ENCODE assay signal across 1 cellular context in the genomic region with DNA sequence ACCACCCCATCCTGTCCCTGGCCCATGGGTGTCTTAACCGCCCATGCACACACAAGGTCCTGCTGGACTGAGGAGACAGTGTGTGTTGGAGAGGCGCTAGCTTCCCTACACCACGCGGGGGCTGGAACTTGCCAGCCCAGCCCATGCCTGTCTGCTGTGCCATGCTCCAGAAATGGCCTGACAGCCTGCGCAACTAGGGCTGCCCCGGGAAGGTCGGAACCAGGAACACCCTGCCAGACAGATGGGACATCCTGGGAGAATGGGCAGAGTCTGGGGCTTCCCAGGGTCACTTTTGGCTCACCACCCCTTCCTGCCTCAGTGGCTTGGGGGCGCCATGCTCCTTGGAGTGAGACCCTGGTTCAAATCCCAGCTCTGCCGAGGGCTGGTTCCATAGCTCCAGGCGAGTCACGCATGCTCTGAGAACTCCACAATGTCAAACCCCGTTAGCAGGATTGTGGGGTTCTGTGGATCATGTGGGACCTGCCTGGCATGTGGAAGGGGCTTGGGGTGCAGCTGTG.
TF ChIP-seq lines count a peak whose summit lies in the region.

No MANE protein-coding gene starts in this region.

TF ChIP-seq in HEK293, 187 proteins besides CTCF, POLR2A, EP300 and RAD21 (continued from another document):
- TF ChIP-seq, protein P1, sequence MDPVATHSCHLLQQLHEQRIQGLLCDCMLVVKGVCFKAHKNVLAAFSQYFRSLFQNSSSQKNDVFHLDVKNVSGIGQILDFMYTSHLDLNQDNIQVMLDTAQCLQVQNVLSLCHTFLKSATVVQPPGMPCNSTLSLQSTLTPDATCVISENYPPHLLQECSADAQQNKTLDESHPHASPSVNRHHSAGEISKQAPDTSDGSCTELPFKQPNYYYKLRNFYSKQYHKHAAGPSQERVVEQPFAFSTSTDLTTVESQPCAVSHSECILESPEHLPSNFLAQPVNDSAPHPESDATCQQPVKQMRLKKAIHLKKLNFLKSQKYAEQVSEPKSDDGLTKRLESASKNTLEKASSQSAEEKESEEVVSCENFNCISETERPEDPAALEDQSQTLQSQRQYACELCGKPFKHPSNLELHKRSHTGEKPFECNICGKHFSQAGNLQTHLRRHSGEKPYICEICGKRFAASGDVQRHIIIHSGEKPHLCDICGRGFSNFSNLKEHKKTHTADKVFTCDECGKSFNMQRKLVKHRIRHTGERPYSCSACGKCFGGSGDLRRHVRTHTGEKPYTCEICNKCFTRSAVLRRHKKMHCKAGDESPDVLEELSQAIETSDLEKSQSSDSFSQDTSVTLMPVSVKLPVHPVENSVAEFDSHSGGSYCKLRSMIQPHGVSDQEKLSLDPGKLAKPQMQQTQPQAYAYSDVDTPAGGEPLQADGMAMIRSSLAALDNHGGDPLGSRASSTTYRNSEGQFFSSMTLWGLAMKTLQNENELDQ (tag by site-specific recombination; IDR thresholded peaks at IDR 0.05; ENCODE audit: low read depth): no peak
- TF ChIP-seq ZNF837 (tag by site-specific recombination; IDR thresholded peaks at IDR 0.05) (no peak), MEIS1 (CRISPR knock-in tag; IDR thresholded peaks at IDR 0.05; ENCODE audit: borderline replicate concordance) (no peak), ZNF623 (tag by site-specific recombination; IDR thresholded peaks at IDR 0.05) (no peak), ZNF558 (tag by site-specific recombination; IDR thresholded peaks at IDR 0.05) (no peak), SALL2 (tag by site-specific recombination; IDR thresholded peaks at IDR 0.05; ENCODE audit: borderline replicate concordance) (no peak), SP3 (tag by site-specific recombination; IDR thresholded peaks at IDR 0.05) (no peak), ZNF791 (tag by site-specific recombination; IDR thresholded peaks at IDR 0.05) (no peak), ZNF175 (tag by site-specific recombination; IDR thresholded peaks at IDR 0.05) (no peak), SCRT1 (tag by site-specific recombination; IDR thresholded peaks at IDR 0.05; ENCODE audit: borderline replicate concordance) (no peak), ZNF274 (IDR thresholded peaks at IDR 0.05; ENCODE audit: low read length) (no peak), ZNF274 (tag by site-specific recombination; IDR thresholded peaks at IDR 0.05; ENCODE audit: borderline replicate concordance) (no peak), HOXA7 (CRISPR knock-in tag; IDR thresholded peaks at IDR 0.05; ENCODE audit: borderline replicate concordance) (no peak), ZNF621 (tag by site-specific recombination; IDR thresholded peaks at IDR 0.05) (no peak)
- TF ChIP-seq, protein P2, sequence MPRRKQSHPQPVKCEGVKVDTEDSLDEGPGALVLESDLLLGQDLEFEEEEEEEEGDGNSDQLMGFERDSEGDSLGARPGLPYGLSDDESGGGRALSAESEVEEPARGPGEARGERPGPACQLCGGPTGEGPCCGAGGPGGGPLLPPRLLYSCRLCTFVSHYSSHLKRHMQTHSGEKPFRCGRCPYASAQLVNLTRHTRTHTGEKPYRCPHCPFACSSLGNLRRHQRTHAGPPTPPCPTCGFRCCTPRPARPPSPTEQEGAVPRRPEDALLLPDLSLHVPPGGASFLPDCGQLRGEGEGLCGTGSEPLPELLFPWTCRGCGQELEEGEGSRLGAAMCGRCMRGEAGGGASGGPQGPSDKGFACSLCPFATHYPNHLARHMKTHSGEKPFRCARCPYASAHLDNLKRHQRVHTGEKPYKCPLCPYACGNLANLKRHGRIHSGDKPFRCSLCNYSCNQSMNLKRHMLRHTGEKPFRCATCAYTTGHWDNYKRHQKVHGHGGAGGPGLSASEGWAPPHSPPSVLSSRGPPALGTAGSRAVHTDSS (tag by site-specific recombination; IDR thresholded peaks at IDR 0.05): no peak
- TF ChIP-seq, protein P3, sequence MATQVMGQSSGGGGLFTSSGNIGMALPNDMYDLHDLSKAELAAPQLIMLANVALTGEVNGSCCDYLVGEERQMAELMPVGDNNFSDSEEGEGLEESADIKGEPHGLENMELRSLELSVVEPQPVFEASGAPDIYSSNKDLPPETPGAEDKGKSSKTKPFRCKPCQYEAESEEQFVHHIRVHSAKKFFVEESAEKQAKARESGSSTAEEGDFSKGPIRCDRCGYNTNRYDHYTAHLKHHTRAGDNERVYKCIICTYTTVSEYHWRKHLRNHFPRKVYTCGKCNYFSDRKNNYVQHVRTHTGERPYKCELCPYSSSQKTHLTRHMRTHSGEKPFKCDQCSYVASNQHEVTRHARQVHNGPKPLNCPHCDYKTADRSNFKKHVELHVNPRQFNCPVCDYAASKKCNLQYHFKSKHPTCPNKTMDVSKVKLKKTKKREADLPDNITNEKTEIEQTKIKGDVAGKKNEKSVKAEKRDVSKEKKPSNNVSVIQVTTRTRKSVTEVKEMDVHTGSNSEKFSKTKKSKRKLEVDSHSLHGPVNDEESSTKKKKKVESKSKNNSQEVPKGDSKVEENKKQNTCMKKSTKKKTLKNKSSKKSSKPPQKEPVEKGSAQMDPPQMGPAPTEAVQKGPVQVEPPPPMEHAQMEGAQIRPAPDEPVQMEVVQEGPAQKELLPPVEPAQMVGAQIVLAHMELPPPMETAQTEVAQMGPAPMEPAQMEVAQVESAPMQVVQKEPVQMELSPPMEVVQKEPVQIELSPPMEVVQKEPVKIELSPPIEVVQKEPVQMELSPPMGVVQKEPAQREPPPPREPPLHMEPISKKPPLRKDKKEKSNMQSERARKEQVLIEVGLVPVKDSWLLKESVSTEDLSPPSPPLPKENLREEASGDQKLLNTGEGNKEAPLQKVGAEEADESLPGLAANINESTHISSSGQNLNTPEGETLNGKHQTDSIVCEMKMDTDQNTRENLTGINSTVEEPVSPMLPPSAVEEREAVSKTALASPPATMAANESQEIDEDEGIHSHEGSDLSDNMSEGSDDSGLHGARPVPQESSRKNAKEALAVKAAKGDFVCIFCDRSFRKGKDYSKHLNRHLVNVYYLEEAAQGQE (tag by site-specific recombination; IDR thresholded peaks at IDR 0.05): no peak
- TF ChIP-seq, protein P4, sequence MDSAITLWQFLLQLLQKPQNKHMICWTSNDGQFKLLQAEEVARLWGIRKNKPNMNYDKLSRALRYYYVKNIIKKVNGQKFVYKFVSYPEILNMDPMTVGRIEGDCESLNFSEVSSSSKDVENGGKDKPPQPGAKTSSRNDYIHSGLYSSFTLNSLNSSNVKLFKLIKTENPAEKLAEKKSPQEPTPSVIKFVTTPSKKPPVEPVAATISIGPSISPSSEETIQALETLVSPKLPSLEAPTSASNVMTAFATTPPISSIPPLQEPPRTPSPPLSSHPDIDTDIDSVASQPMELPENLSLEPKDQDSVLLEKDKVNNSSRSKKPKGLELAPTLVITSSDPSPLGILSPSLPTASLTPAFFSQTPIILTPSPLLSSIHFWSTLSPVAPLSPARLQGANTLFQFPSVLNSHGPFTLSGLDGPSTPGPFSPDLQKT (IDR thresholded peaks at IDR 0.05; ENCODE audit: borderline replicate concordance, low read depth, low read length): no peak
- TF ChIP-seq, protein P5, sequence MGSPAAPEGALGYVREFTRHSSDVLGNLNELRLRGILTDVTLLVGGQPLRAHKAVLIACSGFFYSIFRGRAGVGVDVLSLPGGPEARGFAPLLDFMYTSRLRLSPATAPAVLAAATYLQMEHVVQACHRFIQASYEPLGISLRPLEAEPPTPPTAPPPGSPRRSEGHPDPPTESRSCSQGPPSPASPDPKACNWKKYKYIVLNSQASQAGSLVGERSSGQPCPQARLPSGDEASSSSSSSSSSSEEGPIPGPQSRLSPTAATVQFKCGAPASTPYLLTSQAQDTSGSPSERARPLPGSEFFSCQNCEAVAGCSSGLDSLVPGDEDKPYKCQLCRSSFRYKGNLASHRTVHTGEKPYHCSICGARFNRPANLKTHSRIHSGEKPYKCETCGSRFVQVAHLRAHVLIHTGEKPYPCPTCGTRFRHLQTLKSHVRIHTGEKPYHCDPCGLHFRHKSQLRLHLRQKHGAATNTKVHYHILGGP (tag by site-specific recombination; IDR thresholded peaks at IDR 0.05): no peak
TF ChIP-seq in HEK293: peak in this region for 0.
